ENCODE assay signal across 9 cellular contexts in genomic region chr2:163471947-163472346, GRCh38.
DNase-seq lines count a peak whose midpoint lies in the region; ATAC-seq and TF ChIP-seq lines count a peak whose summit lies in the region.
"Had no signal": no experiment of that assay in that cellular context is flagged by ENCODE, and none has a peak within 500 bp of the region (broad histone marks: within the 10 kb centered on the region; RNA-seq: fewer than 3 reads in every experiment).

No MANE protein-coding gene starts in this region.

- DNase-seq in H9 (no peak), NCI-H82 (lab: John Stamatoyannopoulos, UW) (peak; percentile 62), fibroblast of gingiva (ENCODE audit: low read depth) (peak; percentile 36), foreskin melanocyte (no peak), NAMALWA (ENCODE audit: low spot score) (no peak)
- DNase-seq: NCI-H510A treated with DMSO at 0.1 percent for 48 hours had no signal

- H4K8ac ChIP-seq in H9 (replicated peaks; ENCODE audit: insufficient read length, low read depth, low read length), result no peak overlapping the region

- no peak overlapping the region for H2BK12ac ChIP-seq in H9 (ENCODE audit: insufficient read length, low read depth, low read length)

- no peaks in the 10 kb centered on the region for H3K9me3 Mint-ChIP-seq in H9

- no peak overlapping the region for H2BK5ac ChIP-seq in H9 (ENCODE audit: insufficient read length, low read length)

- no peak overlapping the region for H3K14ac ChIP-seq in H9 (ENCODE audit: insufficient read depth, low read length)

- peaks cover 3% of the 10 kb centered on the region; the same call in 1 of the 2 replicates for H3K4me1 ChIP-seq in H9 (ENCODE audit: insufficient read depth, low read length)
- no peaks in the 10 kb centered on the region for H3K4me1 ChIP-seq in parathyroid adenoma

- H3K79me1 ChIP-seq in H9 (ENCODE audit: insufficient read depth, low read depth, low read length, poor library complexity, severe bottlenecking), result no peaks in the 10 kb centered on the region

- ATAC-seq in GM21360 (IDR thresholded peaks at IDR 0.05; ENCODE audit: unreplicated experiment), result no peak

- WGBS in H9 (ENCODE audit: extremely low coverage, insufficient read length, low lambda C conversion rate), result no CpG with 5 or more reads among the region's 1 CpG

- H3K4me3 Mint-ChIP-seq in H9, result no peak overlapping the region
- H3K4me3 Mint-ChIP-seq: stimulated activated naive CD8-positive, alpha-beta T cell treated with anti-CD3 and anti-CD28 coated beads, Interleukin-15, Interleukin-2, amounts not matched to agents 100 ng/mL and 50 ng/mL, for 24 hours had no signal

- no peaks in the 10 kb centered on the region for H3K36me3 ChIP-seq in parathyroid adenoma (ENCODE audit: control insufficient read depth, insufficient read depth, low read length)

- H3K27me3 ChIP-seq in H9 (ENCODE audit: insufficient read depth, low read length) (no peaks in the 10 kb centered on the region), parathyroid adenoma (ENCODE audit: control insufficient read depth, insufficient read depth, low read length) (no peaks in the 10 kb centered on the region)

- H3K56ac ChIP-seq in H9 (ENCODE audit: insufficient read length, low read depth, low read length), result no peak overlapping the region

- H4K91ac ChIP-seq in H9 (ENCODE audit: insufficient read length, low read depth, low read length), result no peak overlapping the region

- H2BK120ac ChIP-seq in H9 (ENCODE audit: low read depth, low read length, poor library complexity, severe bottlenecking), result no peak overlapping the region

- no peak overlapping the region for H2AK5ac ChIP-seq in H9 (ENCODE audit: insufficient read length, low read length)

- H2BK15ac ChIP-seq in H9 (ENCODE audit: low read depth, low read length), result no peak overlapping the region

- H3K9ac ChIP-seq in H9 (ENCODE audit: extremely low read depth, insufficient read length, low read length) (no peak overlapping the region), parathyroid adenoma (no peak overlapping the region)

- no peak overlapping the region for H3K27ac ChIP-seq in H9 (ENCODE audit: insufficient read length, low read depth, low read length)
- no peak overlapping the region for H3K27ac ChIP-seq in parathyroid adenoma

- H3K4me3 ChIP-seq in parathyroid adenoma (ENCODE audit: low read depth, low read length), result no peak overlapping the region

- no peak overlapping the region for H2BK20ac ChIP-seq in H9 (ENCODE audit: low read depth, low read length, poor library complexity, severe bottlenecking)

- H3K27me3 Mint-ChIP-seq in H9 (ENCODE audit: low read depth), result no peaks in the 10 kb centered on the region
- H3K27me3 Mint-ChIP-seq: stimulated activated naive CD8-positive, alpha-beta T cell treated with anti-CD3 and anti-CD28 coated beads, Interleukin-15, Interleukin-2, amounts not matched to agents 100 ng/mL and 50 ng/mL, for 24 hours had no signal

- H3K4me2 ChIP-seq in H9 (ENCODE audit: insufficient read depth, insufficient read length, low read length) (no peak overlapping the region), parathyroid adenoma (ENCODE audit: low read length) (no peak overlapping the region)

- peaks cover 23 to 25% of the 10 kb centered on the region in 2 experiments for H3K4me1 Mint-ChIP-seq in H9

- no peak overlapping the region for H3T11ph ChIP-seq in H9 (ENCODE audit: low read length)

- H3K23ac ChIP-seq in H9 (ENCODE audit: insufficient read length, low read depth, low read length), result no peak overlapping the region

- H3K23me2 ChIP-seq in H9 (ENCODE audit: insufficient read length, low read depth, low read length, poor library complexity, severe bottlenecking), result no peaks in the 10 kb centered on the region

- no peaks in the 10 kb centered on the region for H4K20me1 ChIP-seq in H9 (ENCODE audit: control insufficient read depth, insufficient read depth, insufficient read length)

- H3K79me2 ChIP-seq in H9 (ENCODE audit: insufficient read depth, low read length) (no peaks in the 10 kb centered on the region), parathyroid adenoma (no peaks in the 10 kb centered on the region)

- H3K36me3 Mint-ChIP-seq in H9 (ENCODE audit: insufficient read depth in 1 of 3, low read depth in 3 of 3), result no peaks in the 10 kb centered on the region

- no peak overlapping the region for H3K18ac ChIP-seq in H9 (ENCODE audit: insufficient read length, low read depth, low read length)

- H2AFZ ChIP-seq in H9 (ENCODE audit: low read length) (peak overlapping the region; percentile 62), parathyroid adenoma (no peak overlapping the region)

- no peak overlapping the region for H3K4ac ChIP-seq in H9 (ENCODE audit: low read depth, low read length)

- TF ChIP-seq CTCF in H9 (conservative IDR thresholded peaks at IDR 0.05), result peak; percentile 53
- TF ChIP-seq CTCF in parathyroid adenoma (IDR thresholded peaks at IDR 0.05), result peak; percentile 22

- H3K27ac Mint-ChIP-seq in H9, result no peak overlapping the region
- H3K27ac Mint-ChIP-seq: stimulated activated naive CD8-positive, alpha-beta T cell treated with anti-CD3 and anti-CD28 coated beads, Interleukin-15, Interleukin-2, amounts not matched to agents 100 ng/mL and 50 ng/mL, for 24 hours had no signal

- H3K9me3 ChIP-seq in H9 (ENCODE audit: control insufficient read depth, low read depth, low read length), result no peaks in the 10 kb centered on the region
- no peaks in the 10 kb centered on the region for H3K9me3 ChIP-seq in parathyroid adenoma (ENCODE audit: control insufficient read depth, low read length)

- H4K5ac ChIP-seq in H9 (ENCODE audit: insufficient read length, low read depth, low read length), result no peak overlapping the region

Comparison
In these comparisons a context has a peak if more than half of its experiments do, and no peak if none do; other contexts are left out.
1. DNase-seq: peak in NCI-H82 (single experiment) and fibroblast of gingiva (single experiment); none in H9 (single experiment), foreskin melanocyte (single experiment) and NAMALWA (single experiment).